In the genomic region with DNA sequence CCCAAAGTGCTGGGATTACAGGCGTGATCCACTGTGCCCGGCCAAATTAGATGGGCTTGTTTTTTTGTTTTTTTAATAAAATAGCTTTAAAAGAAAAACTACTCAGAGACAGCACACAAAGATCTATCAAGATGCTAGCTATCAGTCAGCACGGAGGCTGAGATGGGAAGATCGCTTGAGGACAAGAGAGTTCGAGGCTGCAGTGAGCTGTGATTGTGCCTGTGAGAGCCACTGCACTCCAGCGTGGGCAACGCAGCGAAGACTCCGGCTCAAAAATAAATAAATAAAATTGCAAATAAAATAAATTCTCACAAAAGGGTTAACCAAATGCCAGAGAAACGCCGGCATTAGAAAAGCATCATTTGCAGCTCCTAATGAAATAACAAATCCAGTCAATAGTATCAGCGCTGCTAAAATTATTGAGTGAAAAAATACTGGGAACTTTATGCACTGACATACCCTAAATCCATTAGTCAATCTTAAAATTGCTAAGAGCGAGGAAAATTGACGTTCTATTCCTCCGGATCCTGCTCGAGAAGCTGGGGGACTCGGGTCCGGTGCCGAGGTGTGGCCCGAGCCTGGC, we compare ENCODE assay signal across 8 cellular contexts. TPM values are rescaled to one million over a fixed set of nuclear protein-coding genes. Genes with fewer than 3 reads are reported as not detected.
DNase-seq lines count a peak whose midpoint lies in the region; ATAC-seq and TF ChIP-seq lines count a peak whose summit lies in the region.

No MANE protein-coding gene starts in this region.

- H3K4me1 Mint-ChIP-seq in natural killer cell, result peaks cover 5 to 15% of the 10 kb centered on the region in 2 donors

- H3K36me3 Mint-ChIP-seq in natural killer cell, result no peaks in the 10 kb centered on the region

- peak; percentile 42 for DNase-seq in NCI-H1694 treated with DMSO at 0.1 percent for 48 hours (lab: John Stamatoyannopoulos, UW)
- no peak for DNase-seq in NCI-H1694 (lab: John Stamatoyannopoulos, UW)
- no peak for DNase-seq in NT2/D1 (ENCODE audit: low read depth, low spot score)
- no peak for DNase-seq in natural killer cell
- DNase-seq in NCI-H2107 (lab: John Stamatoyannopoulos, UW), result no peak

- H3K9ac ChIP-seq in NT2/D1 (ENCODE audit: insufficient read length, low read depth) (peak overlapping the region; percentile 87), duodenal mucosa (ENCODE audit: low read depth in 1 of 2, low read length in 2 of 2) (peak overlapping the region; percentile 73 to 84)

- H3K27me3 Mint-ChIP-seq in natural killer cell (ENCODE audit: low read depth in 2 of 2), result no peaks in the 10 kb centered on the region

- no peak for TF ChIP-seq CTCF in natural killer cell (IDR thresholded peaks at IDR 0.05)

- H3K4me1 ChIP-seq in NT2/D1 (ENCODE audit: insufficient read depth, insufficient read length), result no peaks in the 10 kb centered on the region
- H3K4me1 ChIP-seq in duodenal mucosa (ENCODE audit: control insufficient read depth in 1 of 2, insufficient read depth in 2 of 2, low read length in 2 of 2), result peaks cover 0 to 3% of the 10 kb centered on the region in 2 donors

- H3K4me3 ChIP-seq in NT2/D1 (ENCODE audit: insufficient read length, low read depth), result peak overlapping the region; percentile 67
- peak overlapping the region; percentile 80 to 81 for H3K4me3 ChIP-seq in duodenal mucosa (ENCODE audit: low read depth in 1 of 2, low read length in 2 of 2)

- H3K9me3 Mint-ChIP-seq in natural killer cell, result no peaks in the 10 kb centered on the region

- intact Hi-C loops in natural killer cell (cut with micrococcal nuclease), result no loop called here

- H3K9me3 ChIP-seq in NT2/D1 (ENCODE audit: insufficient read depth, low read length) (no peaks in the 10 kb centered on the region), duodenal mucosa (ENCODE audit: control insufficient read depth in 1 of 2, low read length in 2 of 2) (no peaks in the 10 kb centered on the region)

- no peak for ATAC-seq in natural killer cell
- no peak for ATAC-seq in HG02588 (IDR thresholded peaks at IDR 0.05; ENCODE audit: unreplicated experiment)
- no peak for ATAC-seq in GM21423 (IDR thresholded peaks at IDR 0.05; ENCODE audit: unreplicated experiment)

- no peak overlapping the region for H3K27ac ChIP-seq in duodenal mucosa (ENCODE audit: low read depth, low read length)

- H3K27me3 ChIP-seq in NT2/D1 (ENCODE audit: insufficient read depth, insufficient read length) (no peaks in the 10 kb centered on the region), duodenal mucosa (ENCODE audit: control insufficient read depth in 1 of 2, insufficient read depth in 2 of 2, low read length in 2 of 2) (no peaks in the 10 kb centered on the region)

- H3K27ac Mint-ChIP-seq in natural killer cell, result peak overlapping the region; percentile 80 to 91

- H3K4me3 Mint-ChIP-seq in natural killer cell, result peak overlapping the region; percentile 88

- H3K36me3 ChIP-seq in NT2/D1 (ENCODE audit: insufficient read depth, insufficient read length, low read length), result peaks cover 5% of the 10 kb centered on the region
- no peaks in the 10 kb centered on the region for H3K36me3 ChIP-seq in duodenal mucosa (ENCODE audit: control insufficient read depth in 1 of 2, insufficient read depth in 2 of 2, low read length in 2 of 2)

RNA-seq across cellular contexts. Expression of gene CPLANE1, which starts 0.7 kb away (rescaled TPM):
- total RNA-seq in natural killer cell, result 10 to 100 TPM; 19.3 to 24.7 (median 19.4) TPM
